10 cellular contexts compared by ENCODE assay signal in the genomic region with DNA sequence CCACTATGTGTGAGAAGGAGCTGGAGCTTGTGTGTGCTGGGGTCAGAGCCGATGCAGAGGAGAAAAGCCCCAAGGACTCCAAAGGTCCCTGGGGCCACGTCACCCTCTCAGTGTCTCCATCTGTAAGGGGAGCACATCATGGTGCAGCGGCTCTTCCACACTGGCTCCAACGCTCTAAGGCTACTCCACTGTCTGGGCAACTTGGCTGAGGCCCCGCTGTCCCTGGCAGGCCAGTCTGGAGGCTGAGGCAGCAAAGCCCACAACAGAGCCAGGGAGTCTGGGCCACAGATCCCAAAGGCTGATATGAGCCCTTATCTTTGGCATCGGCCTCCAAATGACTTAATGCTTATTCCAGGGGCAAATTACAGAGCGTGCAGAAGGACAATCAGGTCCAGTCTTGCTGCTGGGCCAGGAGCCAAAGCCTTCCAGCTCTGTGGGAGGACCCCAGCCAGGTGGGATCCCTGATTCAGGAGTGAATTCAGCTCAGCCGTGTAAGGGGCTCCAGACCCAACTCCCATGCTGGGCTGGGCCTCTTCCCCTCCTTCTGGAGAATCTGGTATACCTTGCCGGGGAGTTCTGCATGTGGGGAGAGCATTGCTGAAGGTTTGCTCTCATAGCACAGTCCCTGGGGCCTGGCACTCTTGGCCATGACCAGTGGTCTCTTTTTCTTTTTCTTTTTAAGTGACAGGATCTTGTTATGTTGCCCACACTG. TPM values are rescaled to one million over a fixed set of nuclear protein-coding genes. Genes with fewer than 3 reads are reported as not detected.
DNase-seq lines count a peak whose midpoint lies in the region; ATAC-seq, FAIRE-seq and TF ChIP-seq lines count a peak whose summit lies in the region.
"Had no signal": no experiment of that assay in that cellular context is flagged by ENCODE, and none has a peak within 500 bp of the region (broad histone marks: within the 10 kb centered on the region; RNA-seq: fewer than 3 reads in every experiment).

No MANE protein-coding gene starts in this region.

- intact Hi-C loops in activated CD4-positive, alpha-beta memory T cell treated with anti-CD3 and anti-CD28 coated beads for 36 hours (cut with micrococcal nuclease) = loop anchor here (1.0 to 5.0 kb wide), 7 partner anchors 10 to 490 kb away; partner anchors contain the start of genes ANKRD36C, ARID5A and KANSL3

- no peak overlapping the region for H2AFZ ChIP-seq in mesenchymal stem cell (ENCODE audit: low read depth, low read length)

- no peak overlapping the region for H3K9ac ChIP-seq in mesenchymal stem cell (ENCODE audit: low read length)

- H3K27me3 ChIP-seq in mesenchymal stem cell (ENCODE audit: control insufficient read depth in 1 of 2, insufficient read depth in 1 of 2, low read length in 2 of 2) = peaks cover 16 to 24% of the 10 kb centered on the region in 2 experiments

- peaks cover 29% of the 10 kb centered on the region for H3K4me1 ChIP-seq in mesenchymal stem cell (ENCODE audit: control insufficient read depth, insufficient read depth, low read depth, low read length)

- no peaks in the 10 kb centered on the region for H3K9me3 ChIP-seq in mesenchymal stem cell (ENCODE audit: control insufficient read depth, low read length)

- CTCF ChIA-PET in activated CD4-positive, alpha-beta memory T cell treated with anti-CD3 and anti-CD28 coated beads for 36 hours (lab: Charles Lee) = interaction anchor here (0.6 to 13.8 kb wide), 9 partner anchors 8 to 692 kb away, joined by 3 to 474 read pairs (median 9); partner anchors contain the start of genes ASTL and STARD7

- no peak for DNase-seq in GM19239 (ENCODE audit: insufficient read length, low spot score)
- no peak for DNase-seq in activated CD4-positive, alpha-beta memory T cell treated with anti-CD3 and anti-CD28 coated beads for 36 hours
- peak; percentile 12 for DNase-seq in mesenchymal stem cell
- DNase-seq in NCI-H1436 treated with DMSO at 0.1 percent for 48 hours (lab: John Stamatoyannopoulos, UW) = no peak
- DNase-seq in Kasumi-1 (lab: John Stamatoyannopoulos, UW) = no peak

- H3K4me3 Mint-ChIP-seq in activated CD4-positive, alpha-beta memory T cell treated with anti-CD3 and anti-CD28 coated beads for 36 hours = peak overlapping the region; percentile 85

- H3K27me3 Mint-ChIP-seq in activated CD4-positive, alpha-beta memory T cell treated with anti-CD3 and anti-CD28 coated beads for 36 hours = peaks cover 4% of the 10 kb centered on the region

- no peak overlapping the region for H4K8ac ChIP-seq in mesenchymal stem cell (ENCODE audit: low read length)

- POLR2A ChIA-PET in activated CD4-positive, alpha-beta memory T cell treated with anti-CD3 and anti-CD28 coated beads for 36 hours (lab: Charles Lee) = interaction anchor here (2.3 to 11.0 kb wide), 4 partner anchors 8 to 27 kb away, joined by 9 to 206 read pairs (median 117); partner anchors contain the start of gene ASTL

- ATAC-seq in HG03097 (IDR thresholded peaks at IDR 0.05; ENCODE audit: low FRiP score, unreplicated experiment) = no peak
- ATAC-seq in GM18873 (IDR thresholded peaks at IDR 0.05; ENCODE audit: low FRiP score, unreplicated experiment) = no peak

- no peak overlapping the region for H2BK15ac ChIP-seq in mesenchymal stem cell (ENCODE audit: low read depth, poor library complexity, severe bottlenecking)

- no peak overlapping the region for H2BK12ac ChIP-seq in mesenchymal stem cell (ENCODE audit: low read length in 2 of 2)

- no peak overlapping the region for H3K14ac ChIP-seq in mesenchymal stem cell (ENCODE audit: low read length in 2 of 2)

- 81% methylated on average over 9 of the region's 9 CpGs for WGBS in mesenchymal stem cell

- H3K23ac ChIP-seq in mesenchymal stem cell (ENCODE audit: low read length in 2 of 2) = no peak overlapping the region

- no peak overlapping the region for H3K18ac ChIP-seq in mesenchymal stem cell (ENCODE audit: low read depth in 1 of 2, low read length in 2 of 2)

- no peak overlapping the region for H3K4me2 ChIP-seq in mesenchymal stem cell (ENCODE audit: low read length, poor library complexity, severe bottlenecking)

- peak; percentile 42 for FAIRE-seq in GM19239 (lab: Jason Lieb, UNC)

- H4K91ac ChIP-seq in mesenchymal stem cell (ENCODE audit: low read length) = no peak overlapping the region

- no peak overlapping the region for H3K4me3 ChIP-seq in mesenchymal stem cell (ENCODE audit: insufficient read depth in 1 of 2, low read depth in 1 of 2, low read length in 2 of 2)

- peaks cover 0 to 2% of the 10 kb centered on the region in 2 experiments for H3K36me3 ChIP-seq in mesenchymal stem cell (ENCODE audit: control insufficient read depth in 1 of 2, insufficient read depth in 2 of 2, low read depth in 1 of 2, low read length in 2 of 2)

- H2BK5ac ChIP-seq in mesenchymal stem cell (ENCODE audit: low read depth, low read length, poor library complexity, severe bottlenecking) = no peak overlapping the region

- H3K79me1 ChIP-seq in mesenchymal stem cell (replicated peaks; ENCODE audit: low read length, poor library complexity, severe bottlenecking) = no peaks in the 10 kb centered on the region

- peak overlapping the region; percentile 100 for H3K27ac Mint-ChIP-seq in activated CD4-positive, alpha-beta memory T cell treated with anti-CD3 and anti-CD28 coated beads for 36 hours

- H2BK120ac ChIP-seq in mesenchymal stem cell (ENCODE audit: low read depth, low read length) = no peak overlapping the region

- no peak overlapping the region for H3K4ac ChIP-seq in mesenchymal stem cell (ENCODE audit: low read depth in 1 of 2, low read length in 2 of 2)

- no peaks in the 10 kb centered on the region for H3K9me3 Mint-ChIP-seq in activated CD4-positive, alpha-beta memory T cell treated with anti-CD3 and anti-CD28 coated beads for 36 hours

- peak overlapping the region; percentile 83 for H3K27ac ChIP-seq in 22Rv1
- no peak overlapping the region for H3K27ac ChIP-seq in mesenchymal stem cell (ENCODE audit: low read length, poor library complexity, severe bottlenecking)

- peaks cover 35% of the 10 kb centered on the region for H3K36me3 Mint-ChIP-seq in activated CD4-positive, alpha-beta memory T cell treated with anti-CD3 and anti-CD28 coated beads for 36 hours

- no peak overlapping the region for H2AK5ac ChIP-seq in mesenchymal stem cell (ENCODE audit: low read length, severe bottlenecking)

- peaks cover 60% of the 10 kb centered on the region for H3K4me1 Mint-ChIP-seq in activated CD4-positive, alpha-beta memory T cell treated with anti-CD3 and anti-CD28 coated beads for 36 hours (ENCODE audit: low read depth)

- no peak for TF ChIP-seq CTCF in 22Rv1 (IDR thresholded peaks at IDR 0.05)

RNA-seq across cellular contexts. Expression of gene DUSP2, which starts 1.8 kb away (rescaled TPM):
- total RNA-seq in activated CD4-positive, alpha-beta memory T cell treated with anti-CD3 and anti-CD28 coated beads for 36 hours = 100 to 1,000 TPM; 522 to 539 TPM
- 0.08 TPM for polyA plus RNA-seq in mesenchymal stem cell (2013, experiment 1 of 2)
- 0.11 TPM for polyA plus RNA-seq in mesenchymal stem cell (2013, experiment 2 of 2)

RNA-seq across cellular contexts. Expression of gene ASTL, which starts 8.7 kb away (rescaled TPM):
- 1 to 10 TPM; 1.8 to 2.4 TPM for total RNA-seq in activated CD4-positive, alpha-beta memory T cell treated with anti-CD3 and anti-CD28 coated beads for 36 hours
- not detected for polyA plus RNA-seq in mesenchymal stem cell (2013, experiment 1 of 2)
- polyA plus RNA-seq in mesenchymal stem cell (2013, experiment 2 of 2) = not detected
- total RNA-seq: chondrocyte, lung microvascular endothelial cell had no signal

RNA-seq across cellular contexts. Expression of gene ADRA2B, which starts 30.7 kb away (rescaled TPM):
- under 1 TPM; 0.21 to 0.36 TPM for total RNA-seq in activated CD4-positive, alpha-beta memory T cell treated with anti-CD3 and anti-CD28 coated beads for 36 hours
- polyA plus RNA-seq in mesenchymal stem cell (2013, experiment 1 of 2) = not detected
- 0.01 TPM for polyA plus RNA-seq in mesenchymal stem cell (2013, experiment 2 of 2)
- total RNA-seq: lung microvascular endothelial cell had no signal
